In the genomic region with DNA sequence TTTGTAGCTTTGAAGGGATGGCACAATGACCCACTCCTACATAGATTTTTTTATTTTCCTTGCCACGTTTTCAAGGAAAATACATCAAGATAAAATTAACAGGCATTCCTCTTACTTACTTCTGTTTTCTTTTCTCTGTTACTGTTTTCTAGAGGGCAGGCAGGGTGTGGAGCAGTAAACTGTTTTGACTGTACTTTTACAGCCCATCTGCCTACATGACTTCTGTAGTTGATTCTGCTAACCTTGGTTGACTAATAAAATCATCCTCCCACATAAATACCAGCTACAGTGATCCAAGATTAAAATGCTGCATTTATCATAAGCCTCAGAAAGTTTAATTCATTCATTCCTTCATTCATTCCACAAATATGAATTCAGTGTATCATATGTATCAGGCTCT, we compare ENCODE assay signal across 20 cellular contexts.
"Had no signal": no experiment of that assay in that cellular context is flagged by ENCODE, and none has a peak within 500 bp of the region (broad histone marks: within the 10 kb centered on the region; RNA-seq: fewer than 3 reads in every experiment).

No MANE protein-coding gene starts in this region.

- DNase-seq: colonic mucosa; effector CD4-positive, alpha-beta T cell; endodermal cell; mesendoderm; naive thymus-derived CD4-positive, alpha-beta T cell; posterior cingulate gyrus; stimulated activated CD4-positive, alpha-beta T cell treated with anti-CD3 and anti-CD28 coated beads, Interleukin-2, amount 100 ng/mL, for 24 hours; stimulated activated CD4-positive, alpha-beta T cell treated with anti-CD3 and anti-CD28 coated beads, Interleukin-4, amount 100 ng/mL, for 4 hours; stimulated activated naive B cell treated with anti-CD40 and anti-IgM and Interleukin-4, amounts not matched to agents 10 μg/mL and 1 μg/mL and 100 μg/mL, for 72 hours; stimulated activated naive CD8-positive, alpha-beta T cell treated with anti-CD3 and anti-CD28 coated beads, Interleukin-15, amount 100 ng/mL, for 72 hours; testis had no signal

- H3K4me3 ChIP-seq: colonic mucosa, heart right ventricle, left ventricle myocardium inferior, lower lobe of right lung, skin epidermis, testis, tibial nerve, upper lobe of right lung, vagina had no signal

- H3K4me1 ChIP-seq: left ventricle myocardium inferior, lower lobe of right lung, testis, tibial nerve, upper lobe of right lung, vagina had no signal

- FAIRE-seq: frontal cortex, islet of Langerhans had no signal

- H3K36me3 ChIP-seq: colonic mucosa, lower lobe of right lung, upper lobe of right lung, vagina had no signal

- H3K27me3 ChIP-seq: colonic mucosa, heart right ventricle, testis, tibial nerve, upper lobe of right lung, vagina had no signal

- H3K9me3 ChIP-seq: colonic mucosa, heart right ventricle, left ventricle myocardium inferior, lower lobe of right lung, testis, tibial nerve, upper lobe of right lung, vagina had no signal

- ATAC-seq: stimulated activated naive B cell treated with anti-CD40 and anti-IgM and Interleukin-4, amounts not matched to agents 10 μg/mL and 1 μg/mL and 100 μg/mL, for 72 hours; stimulated activated naive CD8-positive, alpha-beta T cell treated with anti-CD3 and anti-CD28 coated beads, Interleukin-15, amount 100 ng/mL, for 72 hours had no signal

- H3K27ac ChIP-seq: colonic mucosa, left ventricle myocardium inferior, testis, vagina had no signal
